ENCODE assay signal across 1 cellular context in genomic region chr1:58031416-58031815, GRCh38.
TF ChIP-seq lines count a peak whose summit lies in the region.

No MANE protein-coding gene starts in this region.

TF ChIP-seq in GM23338, 12 proteins besides CTCF, POLR2A, EP300 and RAD21 (continued from another document):
- TF ChIP-seq ZNF462 (CRISPR knock-in tag; IDR thresholded peaks at IDR 0.05) (peak; percentile 93), EZH2phosphoT487 (IDR thresholded peaks at IDR 0.05; ENCODE audit: unreplicated experiment) (no peak)
TF ChIP-seq in GM23338: peak in this region for 4.
